In the genomic region with DNA sequence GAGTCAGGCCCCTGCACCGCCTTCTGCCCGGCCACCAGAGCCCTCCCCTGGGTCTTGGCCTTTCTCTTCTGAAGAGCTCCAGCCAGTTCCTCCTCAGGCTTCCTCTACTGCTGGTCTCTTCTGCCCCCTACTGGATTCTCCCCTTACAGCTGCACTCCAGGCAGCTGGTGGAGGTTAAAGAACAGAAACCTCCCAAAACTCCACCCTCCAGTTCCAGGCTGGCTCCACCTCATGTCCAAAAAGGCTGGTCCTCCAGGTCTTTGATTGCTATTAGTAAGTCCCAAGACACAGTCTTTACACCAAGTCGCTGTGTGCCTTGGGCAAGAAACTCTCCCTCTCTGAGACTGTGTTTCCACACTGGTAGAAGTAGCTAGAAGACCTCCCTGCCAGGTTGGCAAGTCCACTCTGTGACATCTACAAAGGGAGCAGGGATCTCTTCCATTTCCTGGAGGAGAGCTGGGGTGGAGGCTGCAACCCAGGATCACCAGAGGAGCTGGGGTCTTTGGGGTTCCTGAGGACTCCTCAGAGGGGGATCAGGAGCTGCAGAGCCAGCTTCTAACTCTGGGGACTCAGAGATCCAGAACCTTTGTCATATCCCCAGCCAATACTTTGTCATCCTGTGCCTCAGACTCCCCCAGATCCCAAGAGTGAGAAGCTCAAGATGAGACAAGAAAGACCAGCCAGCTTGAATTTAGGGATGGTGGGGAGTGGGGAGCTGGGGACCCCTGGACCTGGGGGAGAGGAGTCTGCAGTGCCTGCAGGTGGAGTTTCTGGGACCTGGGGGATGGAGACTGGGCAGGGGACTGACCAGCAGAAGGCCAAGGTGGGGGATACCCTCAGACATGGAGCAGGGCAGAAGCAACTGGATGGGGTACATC, we compare ENCODE assay signal across 7 cellular contexts. TPM values are rescaled to one million over a fixed set of nuclear protein-coding genes. Genes with fewer than 3 reads are reported as not detected.
A peak's percentile ranks its signal among the peaks of the same experiment; 100 is the strongest.
DNase-seq lines count a peak whose midpoint lies in the region; ATAC-seq and TF ChIP-seq lines count a peak whose summit lies in the region.

No MANE protein-coding gene starts in this region.

- DNase-seq in IMR-90 (peak; percentile 45), RWPE1 (ENCODE audit: low spot score) (peak; percentile 19), activated T-helper 1 cell treated with Interleukin-2 at 50 U/mL for 16 hours (ENCODE audit: low read depth) (peak; percentile 42), foreskin fibroblast (peak; percentile 35 to 70), osteocyte (ENCODE audit: extremely low spot score, unreplicated experiment) (peak; percentile 67)

- no peaks in the 10 kb centered on the region for H3K36me3 Mint-ChIP-seq in osteocyte (ENCODE audit: unreplicated experiment)

- no peak overlapping the region for H4K5ac ChIP-seq in IMR-90 (ENCODE audit: low read depth, low read length)

- CTCF ChIA-PET in IMR-90 (lab: Yijun Ruan, JAX) (interaction anchor here (0.5 to 1.3 kb wide), 10 partner anchors 19 to 218 kb away, joined by 3 to 8 read pairs (median 4); no protein-coding TSS in a partner anchor), RWPE1 (lab: Yijun Ruan, JAX) (interaction anchor here (1.1 to 1.4 kb wide), 2 partner anchors 37 to 130 kb away, joined by 3 read pairs; no protein-coding TSS in a partner anchor)

- no CpG with 5 or more reads among the region's 3 CpGs for WGBS in IMR-90 (ENCODE audit: extremely low coverage in 2 of 2, insufficient read length in 1 of 2), 2 experiments

- no peak overlapping the region for H3K23ac ChIP-seq in IMR-90 (ENCODE audit: low read depth, low read length)

- H2BK15ac ChIP-seq in IMR-90 (ENCODE audit: low read depth, low read length) = no peak overlapping the region

- POLR2A ChIA-PET in IMR-90 (lab: Charles Lee; ENCODE audit: unreplicated experiment) = no interaction called here
- POLR2A ChIA-PET in RWPE1 (lab: Yijun Ruan, JAX; ENCODE audit: low non-redundant PET) = no interaction called here

- no peak overlapping the region for H2BK120ac ChIP-seq in IMR-90 (ENCODE audit: low read depth, low read length)

- H3K18ac ChIP-seq in IMR-90 (ENCODE audit: low read depth, low read length) = no peak overlapping the region

- no peak overlapping the region for H3K4ac ChIP-seq in IMR-90 (ENCODE audit: low read depth, low read length)

- no peak overlapping the region for H3K4me2 ChIP-seq in IMR-90 (ENCODE audit: low read depth, low read length)

- no peak overlapping the region for H3K4me3 ChIP-seq in GM12875 (ENCODE audit: low read depth, low read length)
- H3K4me3 ChIP-seq in IMR-90 (ENCODE audit: insufficient read depth, low read depth, low read length) = no peak overlapping the region
- H3K4me3 ChIP-seq in foreskin fibroblast (ENCODE audit: low read depth in 1 of 2, low read length in 2 of 2) = no peak overlapping the region

- peak overlapping the region; percentile 5 for H2AK9ac ChIP-seq in IMR-90 (replicated peaks; ENCODE audit: low read depth, low read length, poor library complexity)

- H3K79me1 ChIP-seq in IMR-90 (ENCODE audit: low read depth in 1 of 2, low read length in 2 of 2) = no peaks in the 10 kb centered on the region

- no peak overlapping the region for H3K4me3 Mint-ChIP-seq in osteocyte (ENCODE audit: unreplicated experiment)

- no peaks in the 10 kb centered on the region for H4K20me1 ChIP-seq in IMR-90 (ENCODE audit: insufficient read depth, low read length)

- peak; percentile 79 for TF ChIP-seq RAD21 in IMR-90 (IDR thresholded peaks at IDR 0.05; ENCODE audit: low read length)

- no peak overlapping the region for H3K14ac ChIP-seq in IMR-90 (replicated peaks; ENCODE audit: low read depth, low read length)

- peaks cover 7% of the 10 kb centered on the region for H3K27me3 ChIP-seq in IMR-90 (ENCODE audit: control insufficient read depth, insufficient read depth, low read length)

- H3K9me3 ChIP-seq in IMR-90 (ENCODE audit: control insufficient read depth, insufficient read depth, low read length) = no peaks in the 10 kb centered on the region

- TF ChIP-seq POLR2A in IMR-90 (IDR thresholded peaks at IDR 0.05; ENCODE audit: low read depth, low read length) = no peak

- dilution Hi-C loops in IMR-90 (cut with HindIII; ENCODE audit: low sequenced_read_pairs, unreplicated experiment) = no loop called here

- H3K27ac ChIP-seq in IMR-90 (ENCODE audit: insufficient read depth, low read length) (no peak overlapping the region), RWPE1 (no peak overlapping the region)

- no peak overlapping the region for H2AFZ ChIP-seq in IMR-90 (replicated peaks; ENCODE audit: low read length, poor library complexity)

- H3K27ac Mint-ChIP-seq in osteocyte (ENCODE audit: unreplicated experiment) = no peak overlapping the region

- H4K8ac ChIP-seq in IMR-90 (ENCODE audit: low read depth in 2 of 2, low read length in 2 of 2) = no peak overlapping the region

- no peak overlapping the region for H3K56ac ChIP-seq in IMR-90 (ENCODE audit: extremely low read depth, insufficient read depth, low read length)

- H3K9me3 Mint-ChIP-seq in osteocyte (ENCODE audit: unreplicated experiment) = no peaks in the 10 kb centered on the region

- ATAC-seq in IMR-90 (ENCODE audit: low read depth) (peak; percentile 85), GM18861 (IDR thresholded peaks at IDR 0.05; ENCODE audit: unreplicated experiment) (no peak)

- BruUV-seq in IMR-90 (replicated peaks; lab: Mats Ljungman, UMichigan) = no TSS peak

- in situ Hi-C loops in IMR-90 (cut with MboI; ENCODE audit: low sequenced_read_pairs) = no loop called here

- no peak overlapping the region for H2BK5ac ChIP-seq in IMR-90 (ENCODE audit: low read depth, low read length, poor library complexity, severe bottlenecking)

- H3K4me1 Mint-ChIP-seq in osteocyte (ENCODE audit: unreplicated experiment) = no peaks in the 10 kb centered on the region

- no peak overlapping the region for H2BK20ac ChIP-seq in IMR-90 (ENCODE audit: low read depth, low read length)

- no peak overlapping the region for H3K9ac ChIP-seq in IMR-90 (ENCODE audit: low read depth, low read length)

- TF ChIP-seq CTCF in GM12875 (IDR thresholded peaks at IDR 0.05; ENCODE audit: borderline replicate concordance, insufficient read depth, low read depth, low read length) (peak; percentile 77), IMR-90 (conservative IDR thresholded peaks at IDR 0.05; ENCODE audit: low read depth, low read length) (peak; percentile 67), RWPE1 (conservative IDR thresholded peaks at IDR 0.05; ENCODE audit: low read depth) (0 out of 2 replicates have a peak, but pooled peaks have one; percentile 13), foreskin fibroblast (IDR thresholded peaks at IDR 0.05; ENCODE audit: low read depth, low read length) (peak; percentile 55), osteocyte (IDR thresholded peaks at IDR 0.05) (peak; percentile 50)

- intact Hi-C loops in IMR-90 (cut with micrococcal nuclease) = loop anchor here (2.0 kb wide), 1 partner anchor 35 kb away; no protein-coding TSS in a partner anchor

- H4K91ac ChIP-seq in IMR-90 (ENCODE audit: insufficient read depth, low read depth, low read length) = no peak overlapping the region

- no peak overlapping the region for H2AK5ac ChIP-seq in IMR-90 (ENCODE audit: low read depth, low read length)

- H3K9me1 ChIP-seq in IMR-90 (ENCODE audit: insufficient read depth, low read length) = no peaks in the 10 kb centered on the region

- H3K27me3 Mint-ChIP-seq in osteocyte (ENCODE audit: unreplicated experiment) = peaks cover 9% of the 10 kb centered on the region

- H3K36me3 ChIP-seq in IMR-90 (ENCODE audit: control insufficient read depth, insufficient read depth, low read length) = no peaks in the 10 kb centered on the region

- no peaks in the 10 kb centered on the region for H3K4me1 ChIP-seq in IMR-90 (ENCODE audit: control insufficient read depth, insufficient read depth, low read length)

TF ChIP-seq in IMR-90, 13 proteins besides CTCF, POLR2A, EP300 and RAD21:
- TF ChIP-seq RCOR1 (IDR thresholded peaks at IDR 0.05; ENCODE audit: insufficient replicate concordance, low read length) (no peak), MAZ (IDR thresholded peaks at IDR 0.05; ENCODE audit: borderline replicate concordance, low read depth, low read length) (no peak), MXI1 (IDR thresholded peaks at IDR 0.05; ENCODE audit: borderline replicate concordance, low read depth, low read length) (no peak), USF2 (IDR thresholded peaks at IDR 0.05; ENCODE audit: low read depth, low read length) (no peak), BHLHE40 (IDR thresholded peaks at IDR 0.05; ENCODE audit: low read depth, low read length) (no peak), SMC3 (IDR thresholded peaks at IDR 0.05; ENCODE audit: low read depth, low read length) (peak; percentile 56), NFE2L2 (IDR thresholded peaks at IDR 0.05; ENCODE audit: low read depth, low read length) (no peak)
- TF ChIP-seq, protein P1, sequence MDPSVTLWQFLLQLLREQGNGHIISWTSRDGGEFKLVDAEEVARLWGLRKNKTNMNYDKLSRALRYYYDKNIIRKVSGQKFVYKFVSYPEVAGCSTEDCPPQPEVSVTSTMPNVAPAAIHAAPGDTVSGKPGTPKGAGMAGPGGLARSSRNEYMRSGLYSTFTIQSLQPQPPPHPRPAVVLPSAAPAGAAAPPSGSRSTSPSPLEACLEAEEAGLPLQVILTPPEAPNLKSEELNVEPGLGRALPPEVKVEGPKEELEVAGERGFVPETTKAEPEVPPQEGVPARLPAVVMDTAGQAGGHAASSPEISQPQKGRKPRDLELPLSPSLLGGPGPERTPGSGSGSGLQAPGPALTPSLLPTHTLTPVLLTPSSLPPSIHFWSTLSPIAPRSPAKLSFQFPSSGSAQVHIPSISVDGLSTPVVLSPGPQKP (IDR thresholded peaks at IDR 0.05; ENCODE audit: borderline replicate concordance, low read depth, low read length) = no peak

RNA-seq across cellular contexts. Expression of gene IGLL5, which starts 3.4 kb away (rescaled TPM):
- total RNA-seq in IMR-90 (2012; rRNA removed) (not detected in 2 replicates), osteocyte (not detected in 2 replicates)
- not detected in 2 replicates for polyA plus RNA-seq in IMR-90 (2012; rRNA removed)
- polyA plus RNA-seq in IMR-90 (2012; cell fraction: cytosol; rRNA removed) = not detected in 2 replicates
- polyA plus RNA-seq in IMR-90 (2012; cell fraction: nucleus; rRNA removed; ENCODE audit: low replicate concordance) = not detected in 2 replicates

Comparison
In these comparisons a context has a peak if more than half of its experiments do, and no peak if none do; other contexts are left out.
1. CTCF ChIP-seq: peak in every context shown above with its lines; median percentile 77 in GM12875; 67 in IMR-90; 55 in foreskin fibroblast; 50 in osteocyte; 13 in RWPE1.